13 cellular contexts compared by ENCODE assay signal in the genomic region with DNA sequence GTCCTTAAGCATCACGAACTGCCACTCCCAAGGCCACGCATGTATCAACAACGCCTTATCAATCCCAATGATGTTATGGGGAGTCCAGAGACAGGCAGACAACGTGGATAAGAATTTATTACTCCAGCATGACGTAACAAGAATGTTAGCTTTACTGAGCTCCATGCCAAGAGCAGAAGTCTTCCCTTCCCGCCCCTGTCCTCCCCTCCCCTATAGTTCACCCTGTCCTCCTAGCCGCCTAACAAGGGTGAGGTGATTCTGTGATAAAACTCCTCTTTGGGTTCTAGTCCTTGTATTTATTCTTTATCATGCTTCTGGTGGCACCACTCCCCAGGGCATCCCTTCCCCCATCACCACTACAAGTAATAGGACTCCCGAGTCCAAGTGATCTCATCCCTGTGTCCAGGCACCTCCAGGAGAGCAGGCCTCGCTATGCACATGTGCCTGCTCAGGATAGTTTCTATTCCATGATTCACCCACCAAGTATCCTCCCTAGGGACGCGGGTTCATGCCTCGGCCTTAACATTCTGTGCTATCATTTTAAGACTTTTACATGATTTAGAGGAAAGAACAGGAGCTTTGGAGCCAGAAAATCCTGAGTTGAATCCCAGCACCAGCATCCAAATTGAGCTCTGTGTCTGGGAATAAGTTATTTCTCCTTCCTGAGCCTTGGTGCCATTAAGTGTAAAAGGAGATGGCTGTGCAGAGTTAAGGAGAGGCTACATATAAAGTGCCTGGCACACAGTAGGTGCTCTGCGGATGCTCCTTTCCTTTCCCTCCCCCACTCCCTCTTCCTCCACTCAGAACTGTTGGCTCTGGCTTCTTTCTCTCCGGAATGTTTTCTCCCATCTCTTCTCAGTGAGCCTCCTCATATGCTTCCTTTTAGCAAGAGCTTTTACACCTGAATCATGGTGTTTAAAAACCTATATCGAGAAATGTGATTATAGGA. TPM values are rescaled to one million over a fixed set of nuclear protein-coding genes. Genes with fewer than 3 reads are reported as not detected.
DNase-seq lines count a peak whose midpoint lies in the region; ATAC-seq and TF ChIP-seq lines count a peak whose summit lies in the region.
"Had no signal": no experiment of that assay in that cellular context is flagged by ENCODE, and none has a peak within 500 bp of the region (broad histone marks: within the 10 kb centered on the region; RNA-seq: fewer than 3 reads in every experiment).

No MANE protein-coding gene starts in this region.

- WGBS in trophoblast cell (ENCODE audit: extremely low coverage, insufficient coverage, insufficient read length) = no CpG with 5 or more reads among the region's 15 CpGs

- H2AFZ ChIP-seq in trophoblast cell (ENCODE audit: insufficient read depth, low read length, poor library complexity) = no peak overlapping the region

- H3K4me1 ChIP-seq in trophoblast cell (ENCODE audit: control insufficient read depth in 1 of 2, insufficient read depth in 2 of 2, low read length in 2 of 2) = peaks cover 10 to 15% of the 10 kb centered on the region in 2 experiments

- H3K36me3 ChIP-seq in trophoblast cell (ENCODE audit: control insufficient read depth in 1 of 2, insufficient read depth in 2 of 2, low read length in 2 of 2) = peaks cover 7 to 12% of the 10 kb centered on the region in 2 experiments

- peak overlapping the region; percentile 31 for H4K91ac ChIP-seq in trophoblast cell (ENCODE audit: low read depth, low read length)

- no peak overlapping the region for H2BK12ac ChIP-seq in trophoblast cell (ENCODE audit: low read length)

- no peak overlapping the region for H3K4ac ChIP-seq in trophoblast cell (ENCODE audit: low read depth, low read length)

- peaks cover 4% of the 10 kb centered on the region for H3K79me1 ChIP-seq in trophoblast cell (ENCODE audit: low read length)

- H3K4me2 ChIP-seq in trophoblast cell (ENCODE audit: low read length) = no peak overlapping the region

- H4K12ac ChIP-seq in trophoblast cell (ENCODE audit: low read depth, low read length) = no peak overlapping the region

- no peak for TF ChIP-seq CTCF in fibroblast of pulmonary artery (IDR thresholded peaks at IDR 0.05; ENCODE audit: low read length, missing control alignments)

- peak overlapping the region; percentile 31 for H2BK120ac ChIP-seq in trophoblast cell (ENCODE audit: insufficient read depth, low read length, poor library complexity)

- peak overlapping the region; percentile 16 for H3K27ac ChIP-seq in trophoblast cell (ENCODE audit: low read depth, low read length)

- H3K14ac ChIP-seq in trophoblast cell (ENCODE audit: low read length) = no peak overlapping the region

- H3K23ac ChIP-seq in trophoblast cell (ENCODE audit: low read length) = no peak overlapping the region

- H4K8ac ChIP-seq in trophoblast cell (ENCODE audit: low read depth, low read length) = no peak overlapping the region

- H2BK5ac ChIP-seq in trophoblast cell (ENCODE audit: low read depth, low read length, poor library complexity) = peak overlapping the region; percentile 3

- DNase-seq in Caki2 (ENCODE audit: low read depth) (peak; percentile 69), RPMI7951 (ENCODE audit: low read depth) (peak; percentile 93), fibroblast of pulmonary artery (ENCODE audit: low read depth) (peak; percentile 93), trophoblast cell (peak; percentile 91 to 93), cortex of kidney (lab: John Stamatoyannopoulos, UW) (no peak)
- no peak for DNase-seq in stimulated activated naive CD4-positive, alpha-beta T cell (lab: John Stamatoyannopoulos, UW)
- no peak for DNase-seq in activated CD4-positive, alpha-beta T cell treated with anti-CD3 and anti-CD28 coated beads for 1 hour
- DNase-seq: activated CD8-positive, alpha-beta memory T cell treated with anti-CD3 and anti-CD28 coated beads, Interleukin-2, amount 50 U/mL, for 4 hours; immature natural killer cell; NCI-H524 treated with DMSO at 0.1 percent for 48 hours; T-cell had no signal

- no peaks in the 10 kb centered on the region for H3K9me3 ChIP-seq in trophoblast cell (ENCODE audit: insufficient read depth, low read depth, low read length)

- in situ Hi-C loops in Caki2 (cut with HindIII; ENCODE audit: low pct_unique_long_range_greater_than_20kb, low sequenced_read_pairs) = no loop called here

- H3K18ac ChIP-seq in trophoblast cell (ENCODE audit: low read length) = no peak overlapping the region

- H3K27me3 ChIP-seq in trophoblast cell (ENCODE audit: insufficient read depth, low read length) = no peaks in the 10 kb centered on the region

- no peak overlapping the region for H2AK5ac ChIP-seq in trophoblast cell (ENCODE audit: low read length)

- H3K4me3 ChIP-seq in fibroblast of pulmonary artery (replicated peaks; ENCODE audit: low read depth, low read length) = no peak overlapping the region
- no peak overlapping the region for H3K4me3 ChIP-seq in trophoblast cell (ENCODE audit: low read depth, low read length)
- H3K4me3 ChIP-seq: coronary artery had no signal

- H3K79me2 ChIP-seq in trophoblast cell (ENCODE audit: control insufficient read depth, insufficient read depth, low read length, poor library complexity) = peaks cover 3% of the 10 kb centered on the region

- H3K9ac ChIP-seq in trophoblast cell (ENCODE audit: low read length) = no peak overlapping the region

- ATAC-seq in HG03045 (IDR thresholded peaks at IDR 0.05; ENCODE audit: unreplicated experiment) = no peak
- ATAC-seq: T-cell had no signal

RNA-seq across cellular contexts. Expression of a gene that starts 15.3 kb away (rescaled TPM):
- 25.0 and 25.5 TPM in 2 replicates for total RNA-seq in Caki2 (2014; rRNA removed; shearing (Covaris generic); ENCODE audit: low replicate concordance)
- total RNA-seq in RPMI7951 (2014; rRNA removed; shearing (Covaris generic)) = 20.2 and 24.9 TPM in 2 replicates
- 22.7 and 23.9 TPM in 2 replicates for polyA plus RNA-seq in trophoblast cell (2013)

Comparison
In these comparisons a context has a peak if more than half of its experiments do, and no peak if none do; other contexts are left out.
1. DNase-seq: peak in Caki2 (single experiment), RPMI7951 (single experiment), fibroblast of pulmonary artery (single experiment) and trophoblast cell (2 of 2); none in stimulated activated naive CD4-positive, alpha-beta T cell (0 of 6), cortex of kidney (single experiment) and activated CD4-positive, alpha-beta T cell treated with anti-CD3 and anti-CD28 coated beads for 1 hour (single experiment).